ENCODE assay signal across 8 cellular contexts in genomic region chr16:81445143-81445922, GRCh38. TPM values are rescaled to one million over a fixed set of nuclear protein-coding genes. Genes with fewer than 3 reads are reported as not detected.
A peak's percentile ranks its signal among the peaks of the same experiment; 100 is the strongest.
DNase-seq lines count a peak whose midpoint lies in the region; ATAC-seq and TF ChIP-seq lines count a peak whose summit lies in the region.

No MANE protein-coding gene starts in this region.

- peak overlapping the region; percentile 88 for H3K9ac ChIP-seq in neuronal stem cell (ENCODE audit: low read depth, low read length, poor library complexity)

- H3K4me1 Mint-ChIP-seq in activated T-cell treated with anti-CD3 and anti-CD28 coated beads, Interleukin-2, amount 50 U/mL, for 72 hours (ENCODE audit: low read depth) = peaks cover 48% of the 10 kb centered on the region

- peak; percentile 14 for ATAC-seq in GM19452 (IDR thresholded peaks at IDR 0.05; ENCODE audit: unreplicated experiment)
- ATAC-seq in activated T-cell treated with anti-CD3 and anti-CD28 coated beads, Interleukin-2, amount 50 U/mL, for 72 hours (replicated peaks in 1 of 2) = peak; percentile 32 to 52

- H3K9me3 Mint-ChIP-seq in activated T-cell treated with anti-CD3 and anti-CD28 coated beads, Interleukin-2, amount 50 U/mL, for 72 hours = no peaks in the 10 kb centered on the region

- peaks cover 11 to 27% of the 10 kb centered on the region in 2 donors for H3K4me1 ChIP-seq in neuronal stem cell (ENCODE audit: control insufficient read depth in 2 of 2, insufficient read depth in 1 of 2, low read depth in 1 of 2, low read length in 2 of 2)

- H3K4me2 ChIP-seq in neuronal stem cell (ENCODE audit: insufficient read depth, low read length, poor library complexity, severe bottlenecking) = peak overlapping the region; percentile 85

- H2BK5ac ChIP-seq in neuronal stem cell (ENCODE audit: low read length) = no peak overlapping the region

- H3K27me3 ChIP-seq in neuronal stem cell (ENCODE audit: control insufficient read depth in 3 of 3, insufficient read depth in 3 of 3, low read depth in 1 of 3, low read length in 3 of 3) = peaks cover 0 to 25% (median 3%) of the 10 kb centered on the region in 3 experiments

- peak overlapping the region; percentile 87 for H3K14ac ChIP-seq in neuronal stem cell (ENCODE audit: low read length)

- H2AK5ac ChIP-seq in neuronal stem cell (ENCODE audit: low read depth, low read length) = peak overlapping the region; percentile 76

- peak overlapping the region; percentile 92 for H3K18ac ChIP-seq in neuronal stem cell (ENCODE audit: low read length)

- peak overlapping the region; percentile 10 for H3K23ac ChIP-seq in neuronal stem cell (ENCODE audit: low read depth, low read length, poor library complexity)

- peaks cover 13% of the 10 kb centered on the region for H3K79me1 ChIP-seq in neuronal stem cell (ENCODE audit: low read depth, low read length)

- peak overlapping the region; percentile 79 for H2AFZ ChIP-seq in neuronal stem cell (ENCODE audit: low read length)

- H3K4me3 ChIP-seq in fibroblast of villous mesenchyme (ENCODE audit: low read depth, low read length) = peak overlapping the region; percentile 75
- H3K4me3 ChIP-seq in neuronal stem cell (ENCODE audit: low read length in 2 of 2) = peak overlapping the region; percentile 88 to 91

- no peak overlapping the region for H2BK12ac ChIP-seq in neuronal stem cell (ENCODE audit: low read length)

- H4K91ac ChIP-seq in neuronal stem cell (ENCODE audit: low read depth, low read length, poor library complexity) = no peak overlapping the region

- no peaks in the 10 kb centered on the region for H3K36me3 ChIP-seq in neuronal stem cell (replicated peaks in 1 of 2; ENCODE audit: control insufficient read depth in 2 of 2, insufficient read depth in 2 of 2, low read length in 2 of 2)

- peak overlapping the region; percentile 87 to 91 for H3K4me3 Mint-ChIP-seq in activated T-cell treated with anti-CD3 and anti-CD28 coated beads, Interleukin-2, amount 50 U/mL, for 72 hours

- H3K27me3 Mint-ChIP-seq in activated T-cell treated with anti-CD3 and anti-CD28 coated beads, Interleukin-2, amount 50 U/mL, for 72 hours (ENCODE audit: low read depth) = peaks cover 14% of the 10 kb centered on the region

- no CpG with 5 or more reads among the region's 62 CpGs for WGBS in neuronal stem cell (ENCODE audit: extremely low coverage in 2 of 2, insufficient read length in 2 of 2, insufficient replicate concordance in 1 of 2), 2 donors

- no peak for TF ChIP-seq CTCF in fibroblast of villous mesenchyme (IDR thresholded peaks at IDR 0.05; ENCODE audit: insufficient read depth, low read depth, low read length)

- H2BK120ac ChIP-seq in neuronal stem cell (ENCODE audit: low read depth, low read length) = no peak overlapping the region

- H3K4ac ChIP-seq in neuronal stem cell (ENCODE audit: low read length) = no peak overlapping the region

- H3K36me3 Mint-ChIP-seq in activated T-cell treated with anti-CD3 and anti-CD28 coated beads, Interleukin-2, amount 50 U/mL, for 72 hours (ENCODE audit: insufficient read depth in 2 of 2) = peaks cover 0 to 4% of the 10 kb centered on the region in 2 donors

- H3K27ac Mint-ChIP-seq in activated T-cell treated with anti-CD3 and anti-CD28 coated beads, Interleukin-2, amount 50 U/mL, for 72 hours = peak overlapping the region; percentile 85

- no peaks in the 10 kb centered on the region for H3K9me3 ChIP-seq in neuronal stem cell (replicated peaks in 1 of 2; ENCODE audit: control insufficient read depth in 2 of 2, insufficient read depth in 1 of 2, low read depth in 1 of 2, low read length in 2 of 2)

- peak overlapping the region; percentile 50 for H2BK15ac ChIP-seq in neuronal stem cell (ENCODE audit: low read length)

- no peak overlapping the region for H4K8ac ChIP-seq in neuronal stem cell (ENCODE audit: low read depth, low read length)

- H3K27ac ChIP-seq in neuronal stem cell (replicated peaks; ENCODE audit: low read length) = no peak overlapping the region

- DNase-seq in COR-L47 (lab: John Stamatoyannopoulos, UW) (peak; percentile 24), LoVo (ENCODE audit: low spot score) (peak; percentile 49), fibroblast of villous mesenchyme (ENCODE audit: low read depth) (no peak), neuronal stem cell (ENCODE audit: low spot score) (no peak), DMS153 treated with DMSO at 0.1 percent for 48 hours (lab: John Stamatoyannopoulos, UW; ENCODE audit: unreplicated experiment) (no peak), mesenteric fat pad (ENCODE audit: low spot score) (no peak)
- peak; percentile 64 to 67 for DNase-seq in activated T-cell treated with anti-CD3 and anti-CD28 coated beads, Interleukin-2, amount 50 U/mL, for 72 hours

RNA-seq across cellular contexts. Expression of gene CMIP, which starts 0.7 kb away (rescaled TPM):
- total RNA-seq in activated T-cell treated with anti-CD3 and anti-CD28 coated beads, Interleukin-2, amount 50 U/mL, for 72 hours = 10 to 100 TPM; 53.1 to 59.0 TPM
- total RNA-seq in fibroblast of villous mesenchyme (7.8 and 9.3 TPM in 2 replicates), mesenteric fat pad (68.4 TPM)
- 29.4 TPM for polyA plus RNA-seq in neuronal stem cell (2013, experiment 1 of 2)
- polyA plus RNA-seq in neuronal stem cell (2013, experiment 2 of 2) = 31.2 TPM

Comparison
In these comparisons a context has a peak if more than half of its experiments do, and no peak if none do; other contexts are left out.
1. DNase-seq: peak in COR-L47 (single experiment), LoVo (single experiment) and activated T-cell treated with anti-CD3 and anti-CD28 coated beads, Interleukin-2, amount 50 U/mL, for 72 hours (2 of 2); none in fibroblast of villous mesenchyme (single experiment), neuronal stem cell (single experiment), DMS153 treated with DMSO at 0.1 percent for 48 hours (single experiment) and mesenteric fat pad (single experiment).